Comparison of ENCODE assay signal across 23 cellular contexts in genomic region chr2:30382995-30383394, GRCh38.
A peak's percentile ranks its signal among the peaks of the same experiment; 100 is the strongest.
DNase-seq lines count a peak whose midpoint lies in the region; ATAC-seq, FAIRE-seq and TF ChIP-seq lines count a peak whose summit lies in the region.
"Had no signal": no experiment of that assay in that cellular context is flagged by ENCODE, and none has a peak within 500 bp of the region (broad histone marks: within the 10 kb centered on the region; RNA-seq: fewer than 3 reads in every experiment).

No MANE protein-coding gene starts in this region.

- TF ChIP-seq CTCF in brain (conservative IDR thresholded peaks at IDR 0.05) (no peak), Calu3 (IDR thresholded peaks at IDR 0.05; ENCODE audit: unreplicated experiment) (no peak)

- no TSS peak for BruUV-seq in Calu3 (replicated peaks; lab: Mats Ljungman, UMichigan)

- CTCF ChIA-PET in Calu3 (lab: Charles Lee): interaction anchor here (0.6 to 1.1 kb wide), 2 partner anchors 27 to 328 kb away, joined by 3 read pairs; no protein-coding TSS in a partner anchor

- H3K9me3 Mint-ChIP-seq in brain: peaks cover 0 to 4% (median 0%) of the 10 kb centered on the region in 5 experiments
- no peaks in the 10 kb centered on the region for H3K9me3 Mint-ChIP-seq in stimulated activated effector memory CD8-positive, alpha-beta T cell treated with anti-CD3 and anti-CD28 coated beads, Interleukin-12 subunit alpha, Interleukin-12 subunit beta, amount 100 ng/mL, for 72 hours
- no peaks in the 10 kb centered on the region for H3K9me3 Mint-ChIP-seq in Calu3 (ENCODE audit: low read depth, unreplicated experiment)

- H3K4me3 Mint-ChIP-seq in brain (peak overlapping the region in 3 of 5 experiments; percentile 4 to 12 (median 4)), Calu3 (ENCODE audit: low read depth, unreplicated experiment) (no peak overlapping the region)
- no peak overlapping the region for H3K4me3 Mint-ChIP-seq in stimulated activated effector memory CD8-positive, alpha-beta T cell treated with anti-CD3 and anti-CD28 coated beads, Interleukin-12 subunit alpha, Interleukin-12 subunit beta, amount 100 ng/mL, for 72 hours
- H3K4me3 Mint-ChIP-seq: CD4-positive, alpha-beta memory T cell; naive thymus-derived CD4-positive, alpha-beta T cell had no signal

- FAIRE-seq in H54 (lab: Jason Lieb, UNC): no peak
- FAIRE-seq: keratinocyte had no signal

- H3K27me3 Mint-ChIP-seq in brain (peaks cover 19% of the 10 kb centered on the region), Calu3 (ENCODE audit: unreplicated experiment) (peaks cover 43% of the 10 kb centered on the region)

- peak overlapping the region in 2 of 5 experiments; percentile 28 to 95 for H3K27ac Mint-ChIP-seq in brain
- H3K27ac Mint-ChIP-seq in stimulated activated effector memory CD8-positive, alpha-beta T cell treated with anti-CD3 and anti-CD28 coated beads, Interleukin-12 subunit alpha, Interleukin-12 subunit beta, amount 100 ng/mL, for 72 hours: no peak overlapping the region
- H3K27ac Mint-ChIP-seq in Calu3 (ENCODE audit: unreplicated experiment): no peak overlapping the region
- H3K27ac Mint-ChIP-seq: activated naive CD4-positive, alpha-beta T cell treated with anti-CD3 and anti-CD28 coated beads, Interleukin-2, amount 50 U/mL, for 72 hours had no signal

- no peak for ATAC-seq in stimulated activated effector memory CD8-positive, alpha-beta T cell treated with anti-CD3 and anti-CD28 coated beads, Interleukin-12 subunit alpha, Interleukin-12 subunit beta, amount 100 ng/mL, for 72 hours
- ATAC-seq in GM19455 (IDR thresholded peaks at IDR 0.05; ENCODE audit: unreplicated experiment): no peak
- ATAC-seq: activated naive CD4-positive, alpha-beta T cell treated with anti-CD3 and anti-CD28 coated beads, Interleukin-2, amount 50 U/mL, for 72 hours; naive thymus-derived CD4-positive, alpha-beta T cell; sciatic nerve had no signal

- H3K36me3 Mint-ChIP-seq in brain: no peaks in the 10 kb centered on the region
- no peaks in the 10 kb centered on the region for H3K36me3 Mint-ChIP-seq in stimulated activated effector memory CD8-positive, alpha-beta T cell treated with anti-CD3 and anti-CD28 coated beads, Interleukin-12 subunit alpha, Interleukin-12 subunit beta, amount 100 ng/mL, for 72 hours
- H3K36me3 Mint-ChIP-seq in Calu3 (ENCODE audit: insufficient read depth, unreplicated experiment): no peaks in the 10 kb centered on the region
- H3K36me3 Mint-ChIP-seq: activated naive CD4-positive, alpha-beta T cell treated with anti-CD3 and anti-CD28 coated beads, Interleukin-2, amount 50 U/mL, for 72 hours; CD4-positive, alpha-beta memory T cell had no signal

- DNase-seq in COR-L47 (lab: John Stamatoyannopoulos, UW) (peak; percentile 22), NCI-H1105 treated with DMSO at 0.1 percent for 48 hours (lab: John Stamatoyannopoulos, UW) (peak; percentile 77), NCI-H2227 (lab: John Stamatoyannopoulos, UW; ENCODE audit: unreplicated experiment) (peak; percentile 53), H54 (ENCODE audit: insufficient read length, low spot score) (no peak), Calu3 (no peak)
- no peak for DNase-seq in stimulated activated effector memory CD8-positive, alpha-beta T cell treated with anti-CD3 and anti-CD28 coated beads, Interleukin-12 subunit alpha, Interleukin-12 subunit beta, amount 100 ng/mL, for 72 hours (ENCODE audit: low spot score in 2 of 2)
- DNase-seq: activated CD4-positive, CD25-positive, alpha-beta regulatory T cell; CD4-positive, alpha-beta memory T cell; cortex of kidney; hippocampal formation; KG1; mammary epithelial cell; naive thymus-derived CD4-positive, alpha-beta T cell; NCI-H1436; ovary; stimulated activated CD4-positive, alpha-beta T cell treated with anti-CD3 and anti-CD28 coated beads, Interleukin-1b, Interleukin-23, amount 100 ng/mL, for 48 hours; T-helper 2 cell; uterus had no signal

- H3K4me1 Mint-ChIP-seq in brain (peaks cover 18% of the 10 kb centered on the region), Calu3 (ENCODE audit: low read depth, unreplicated experiment) (no peaks in the 10 kb centered on the region)
- no peaks in the 10 kb centered on the region for H3K4me1 Mint-ChIP-seq in stimulated activated effector memory CD8-positive, alpha-beta T cell treated with anti-CD3 and anti-CD28 coated beads, Interleukin-12 subunit alpha, Interleukin-12 subunit beta, amount 100 ng/mL, for 72 hours

- TF ChIP-seq POLR2A in H54 (IDR thresholded peaks at IDR 0.05; ENCODE audit: low read depth, low read length): no peak

- intact Hi-C loops in Calu3 (cut with micrococcal nuclease; ENCODE audit: unreplicated experiment): no loop called here

Comparison
In these comparisons a context has a peak if more than half of its experiments do, and no peak if none do; other contexts are left out.
1. DNase-seq: peak in COR-L47 (single experiment), NCI-H1105 treated with DMSO at 0.1 percent for 48 hours (single experiment) and NCI-H2227 (single experiment); none in H54 (single experiment), stimulated activated effector memory CD8-positive, alpha-beta T cell treated with anti-CD3 and anti-CD28 coated beads, Interleukin-12 subunit alpha, Interleukin-12 subunit beta, amount 100 ng/mL, for 72 hours (0 of 2) and Calu3 (single experiment).
2. H3K4me3 Mint-ChIP-seq: peak in brain (3 of 5); none in stimulated activated effector memory CD8-positive, alpha-beta T cell treated with anti-CD3 and anti-CD28 coated beads, Interleukin-12 subunit alpha, Interleukin-12 subunit beta, amount 100 ng/mL, for 72 hours (single experiment) and Calu3 (single experiment).